ENCODE assay signal across 8 cellular contexts in genomic region chr7:142796501-142797341, GRCh38. TPM values are rescaled to one million over a fixed set of nuclear protein-coding genes. Genes with fewer than 3 reads are reported as not detected.
DNase-seq lines count a peak whose midpoint lies in the region; ATAC-seq and TF ChIP-seq lines count a peak whose summit lies in the region.

No MANE protein-coding gene starts in this region.

- no peak for TF ChIP-seq POLR2A in heart left ventricle (IDR thresholded peaks at IDR 0.05)

- CTCF ChIA-PET in WTC11 (lab: Charles Lee): interaction anchor here (1.1 to 3.8 kb wide), 14 partner anchors 11 to 419 kb away, joined by 3 to 38 read pairs (median 5); no protein-coding TSS in a partner anchor

- H3K36me3 ChIP-seq in H7 (replicated peaks; ENCODE audit: control insufficient read depth, insufficient read depth, low read length) (no peaks in the 10 kb centered on the region), heart left ventricle (no peaks in the 10 kb centered on the region), skeletal muscle satellite cell (ENCODE audit: insufficient read depth, low read length) (no peaks in the 10 kb centered on the region)

- intact Hi-C loops in heart left ventricle (cut with DNase I): no loop called here

- peak; percentile 78 for DNase-seq in H7
- peak; percentile 36 for DNase-seq in WTC11 (ENCODE audit: low spot score)
- no peak for DNase-seq in heart left ventricle
- no peak for DNase-seq in SW480 (ENCODE audit: low spot score)
- DNase-seq in OCI-M2 (lab: John Stamatoyannopoulos, UW; ENCODE audit: unreplicated experiment): no peak
- DNase-seq in activated CD4-positive, alpha-beta T cell treated with anti-CD3 and anti-CD28 coated beads for 1 hour: no peak

- H3K4me1 Mint-ChIP-seq in WTC11: peaks cover 56% of the 10 kb centered on the region

- peak overlapping the region; percentile 86 for H3K4me3 Mint-ChIP-seq in WTC11

- H3K27ac ChIP-seq in heart left ventricle: peak overlapping the region in 3 of 12 donors; percentile 13 to 83 (median 37)

- ATAC-seq in WTC11: peak; percentile 38
- peak in 1 of 4 donors; percentile 22 for ATAC-seq in heart left ventricle

- H3K27me3 Mint-ChIP-seq in WTC11 (ENCODE audit: low read depth): peaks cover 82% of the 10 kb centered on the region

- POLR2A ChIA-PET in WTC11 (lab: Charles Lee): interaction anchor here (0.9 to 1.9 kb wide), 3 partner anchors 11 to 16 kb away, joined by 3 to 5 read pairs (median 4); no protein-coding TSS in a partner anchor

- peaks cover under 1% of the 10 kb centered on the region; the same call in 1 of the 2 replicates for H3K36me3 Mint-ChIP-seq in WTC11

- no peaks in the 10 kb centered on the region for H3K9me3 ChIP-seq in heart left ventricle
- no peaks in the 10 kb centered on the region for H3K9me3 ChIP-seq in skeletal muscle satellite cell (replicated peaks; ENCODE audit: low read length)

- 2 to 15% (median 4%) methylated on average over 28 to 69 of the region's 69 CpGs for WGBS in heart left ventricle, 4 donors

- H3K4me2 ChIP-seq in skeletal muscle satellite cell (ENCODE audit: low read length): peak overlapping the region; percentile 78

- H3K9me3 Mint-ChIP-seq in WTC11: no peaks in the 10 kb centered on the region

- H3K4me3 ChIP-seq in GM12875 (ENCODE audit: low read depth, low read length) (peak overlapping the region; percentile 88), H7 (ENCODE audit: insufficient read depth, low read depth, low read length) (peak overlapping the region; percentile 47), heart left ventricle (peak overlapping the region; percentile 20 to 61 (median 44)), skeletal muscle satellite cell (ENCODE audit: low read length) (peak overlapping the region; percentile 69)

- no peak for TF ChIP-seq CTCF in GM12875 (IDR thresholded peaks at IDR 0.05; ENCODE audit: borderline replicate concordance, insufficient read depth, low read depth, low read length)
- TF ChIP-seq CTCF in WTC11 (IDR thresholded peaks at IDR 0.05): no peak
- TF ChIP-seq CTCF in heart left ventricle (IDR thresholded peaks at IDR 0.05): no peak

- H3K27ac Mint-ChIP-seq in WTC11: no peak overlapping the region

- H3K9ac ChIP-seq in skeletal muscle satellite cell (ENCODE audit: low read depth, low read length): peak overlapping the region; percentile 54

- H3K27me3 ChIP-seq in H7 (ENCODE audit: control insufficient read depth, insufficient read depth, low read length): peaks cover 47% of the 10 kb centered on the region
- H3K27me3 ChIP-seq in heart left ventricle: peaks cover 19 to 82% (median 43%) of the 10 kb centered on the region in 9 donors
- peaks cover 68% of the 10 kb centered on the region for H3K27me3 ChIP-seq in skeletal muscle satellite cell (ENCODE audit: control insufficient read depth, insufficient read depth, low read length)

- H3K4me1 ChIP-seq in heart left ventricle (peaks cover 0 to 19% (median 13%) of the 10 kb centered on the region in 12 donors), skeletal muscle satellite cell (ENCODE audit: control insufficient read depth, insufficient read depth, low read length) (peaks cover 18% of the 10 kb centered on the region)

TF ChIP-seq in WTC11, 78 proteins besides CTCF, POLR2A, EP300 and RAD21:
- TF ChIP-seq MAX (CRISPR knock-in tag; IDR thresholded peaks at IDR 0.05): peak; percentile 26; the same call in 1 of the 2 replicates
- 0 out of 2 replicates have a peak, but pooled peaks have one; percentile 0 for TF ChIP-seq KAT7 (CRISPR knock-in tag; IDR thresholded peaks at IDR 0.05; ENCODE audit: borderline replicate concordance)
- no peak for TF ChIP-seq TCF7 (CRISPR knock-in tag; IDR thresholded peaks at IDR 0.05; ENCODE audit: low read depth)
TF ChIP-seq in WTC11: peak in this region for 2.

RNA-seq across cellular contexts. Expression of gene PRSS2, which starts 26.0 kb away (rescaled TPM):
- 0.97 TPM in 1 of 2 replicates, not detected in the other for total RNA-seq in H7 (2014; rRNA removed; shearing (Covaris generic))
- total RNA-seq in WTC11 (2021): 27.6 to 41.2 TPM (median 28.2 TPM) in 3 replicates
- total RNA-seq in heart left ventricle: 1 to 10 TPM in 5 of 9 donors, not detected in 4; 2.2 to 8.4 (median 6.1) TPM
- polyA plus RNA-seq in heart left ventricle: 1 to 10 TPM in 1 of 2 donors, not detected in 1; 1.0 TPM
- total RNA-seq in skeletal muscle satellite cell (2012; rRNA removed): not detected in 2 replicates

RNA-seq across cellular contexts. Expression of gene PRSS1, which starts 47.4 kb away (rescaled TPM):
- 0.62 and 0.96 TPM in 2 replicates for total RNA-seq in H7 (2014; rRNA removed; shearing (Covaris generic))
- total RNA-seq in WTC11 (2021) (9.9 to 14.8 TPM (median 11.1 TPM) in 3 replicates), heart left ventricle (1 to 10 TPM in 5 of 9 donors, not detected in 4; 2.6 to 4.3 (median 3.2) TPM)
- polyA plus RNA-seq in heart left ventricle: 1 to 10 TPM in 1 of 2 donors, not detected in 1; 1.3 TPM
- not detected in 2 replicates for total RNA-seq in skeletal muscle satellite cell (2012; rRNA removed)

RNA-seq across cellular contexts. Expression of gene EPHB6, which starts 58.2 kb away (rescaled TPM):
- total RNA-seq in H7 (2014; rRNA removed; shearing (Covaris generic)): 4.0 and 8.8 TPM in 2 replicates
- 13.9 to 15.4 TPM (median 15.1 TPM) in 3 replicates for total RNA-seq in WTC11 (2021)
- total RNA-seq in heart left ventricle: 10 to 100 TPM in 1 of 9 donors, 1 to 10 TPM in 8; 1.5 to 20.3 (median 3.3) TPM
- polyA plus RNA-seq in heart left ventricle: 1 to 10 TPM; 1.6 to 4.2 TPM
- 0.51 and 7.4 TPM in 2 replicates for total RNA-seq in skeletal muscle satellite cell (2012; rRNA removed)

Comparison
In these comparisons a context has a peak if more than half of its experiments do, and no peak if none do; other contexts are left out.
1. DNase-seq: peak in H7 (single experiment) and WTC11 (single experiment); none in heart left ventricle (0 of 5), SW480 (single experiment), OCI-M2 (single experiment) and activated CD4-positive, alpha-beta T cell treated with anti-CD3 and anti-CD28 coated beads for 1 hour (single experiment).
2. Peak in every context shown above with its lines, with median percentiles within 50 percentile points of each other: H3K4me3 ChIP-seq.